Comparison of ENCODE assay signal across 8 cellular contexts in genomic region chr5:7261049-7261448, GRCh38.
A peak's percentile ranks its signal among the peaks of the same experiment; 100 is the strongest.
DNase-seq lines count a peak whose midpoint lies in the region; ATAC-seq and TF ChIP-seq lines count a peak whose summit lies in the region.

No MANE protein-coding gene starts in this region.

- no peaks in the 10 kb centered on the region for H3K36me3 ChIP-seq in NT2/D1 (ENCODE audit: insufficient read depth, insufficient read length, low read length)
- H3K36me3 ChIP-seq in fibroblast of lung (ENCODE audit: control insufficient read depth, insufficient read depth, low read length) = no peaks in the 10 kb centered on the region

- DNase-seq in COLO829 (ENCODE audit: low spot score) = peak; percentile 17
- peak; percentile 90 for DNase-seq in NT2/D1 (ENCODE audit: low read depth, low spot score)
- peak; percentile 9 to 48 for DNase-seq in fibroblast of lung (ENCODE audit: low read depth in 2 of 2)
- DNase-seq in retina = peak; percentile 72
- DNase-seq in activated naive CD4-positive, alpha-beta T cell (lab: John Stamatoyannopoulos, UW) = no peak
- no peak for DNase-seq in omental fat pad (ENCODE audit: low spot score)

- H3K9me3 ChIP-seq in NT2/D1 (ENCODE audit: insufficient read depth, low read length) (no peaks in the 10 kb centered on the region), fibroblast of lung (ENCODE audit: control insufficient read depth, insufficient read depth, low read depth, low read length) (no peaks in the 10 kb centered on the region)

- H3K4me3 ChIP-seq in NT2/D1 (ENCODE audit: insufficient read length, low read depth) = no peak overlapping the region
- no peak overlapping the region for H3K4me3 ChIP-seq in fibroblast of lung (replicated peaks in 1 of 4; ENCODE audit: control extremely low read depth in 1 of 4, insufficient read depth in 1 of 4, low read depth in 3 of 4, low read length in 4 of 4)

- H2AFZ ChIP-seq in fibroblast of lung (ENCODE audit: low read length) = no peak overlapping the region

- no peak overlapping the region for H3K27ac ChIP-seq in fibroblast of lung (ENCODE audit: insufficient read depth, low read length)

- TF ChIP-seq CTCF in fibroblast of lung (conservative IDR thresholded peaks at IDR 0.05 in 1 of 2, IDR thresholded peaks at IDR 0.05 in 1 of 2; ENCODE audit: low read depth in 1 of 2, low read length in 2 of 2) (peak; percentile 8 to 68), omental fat pad (IDR thresholded peaks at IDR 0.05) (no peak)

- no peak overlapping the region for H3K9ac ChIP-seq in NT2/D1 (ENCODE audit: insufficient read length, low read depth)
- no peak overlapping the region for H3K9ac ChIP-seq in fibroblast of lung (ENCODE audit: insufficient read depth, low read length)

- H3K27me3 ChIP-seq in NT2/D1 (ENCODE audit: insufficient read depth, insufficient read length) (no peaks in the 10 kb centered on the region), fibroblast of lung (ENCODE audit: control insufficient read depth, insufficient read depth, low read length) (no peaks in the 10 kb centered on the region)

- H3K4me1 ChIP-seq in NT2/D1 (ENCODE audit: insufficient read depth, insufficient read length) (no peaks in the 10 kb centered on the region), fibroblast of lung (ENCODE audit: control insufficient read depth, extremely low read depth, insufficient read depth, low read length) (no peaks in the 10 kb centered on the region)

- no peaks in the 10 kb centered on the region for H4K20me1 ChIP-seq in fibroblast of lung (ENCODE audit: control insufficient read depth, extremely low read depth, insufficient read depth, low read length)

- peak; percentile 48 for ATAC-seq in HG02885 (IDR thresholded peaks at IDR 0.05; ENCODE audit: poor library complexity, unreplicated experiment)
- no peak for ATAC-seq in GM18519 (IDR thresholded peaks at IDR 0.05; ENCODE audit: low FRiP score, unreplicated experiment)
- no peak for ATAC-seq in omental fat pad (ENCODE audit: low FRiP score)

- no peaks in the 10 kb centered on the region for H3K79me2 ChIP-seq in fibroblast of lung (ENCODE audit: control insufficient read depth, insufficient read depth, low read length)

- no peak overlapping the region for H3K4me2 ChIP-seq in fibroblast of lung (ENCODE audit: extremely low read depth, insufficient read depth, low read length)

Comparison
In these comparisons a context has a peak if more than half of its experiments do, and no peak if none do; other contexts are left out.
1. DNase-seq: peak in COLO829 (single experiment), NT2/D1 (single experiment), fibroblast of lung (2 of 2) and retina (single experiment); none in activated naive CD4-positive, alpha-beta T cell (0 of 4) and omental fat pad (single experiment).
2. CTCF ChIP-seq: peak in fibroblast of lung (2 of 2); none in omental fat pad (0 of 3).